In genomic region chr6:83891586-83891985, GRCh38 we compare ENCODE assay signal across 35 cellular contexts. TPM values are rescaled to one million over a fixed set of nuclear protein-coding genes. Genes with fewer than 3 reads are reported as not detected.
"Had no signal": no experiment of that assay in that cellular context is flagged by ENCODE, and none has a peak within 500 bp of the region (broad histone marks: within the 10 kb centered on the region; RNA-seq: fewer than 3 reads in every experiment).

No MANE protein-coding gene starts in this region.

- H3K27ac Mint-ChIP-seq: activated B cell treated with CpG ODN at 0.5 μM for 24 hours; activated CD8-positive, alpha-beta T cell treated with anti-CD3 and anti-CD28 coated beads for 36 hours; activated naive CD8-positive, alpha-beta T cell treated with anti-CD3 and anti-CD28 coated beads for 36 hours; activated naive CD8-positive, alpha-beta T cell treated with anti-CD3 and anti-CD28 coated beads, Interleukin-2, amount 50 U/mL, for 24 hours; activated T-helper 17 cell treated with anti-CD3 and anti-CD28 coated beads, Interleukin-2, amount 50 U/mL, for 72 hours; effector memory CD8-positive, alpha-beta T cell; T-cell; T-helper 1 cell treated with Interleukin-12 subunit alpha and Interleukin-12 subunit beta and Interleukin-4 antibody, amounts not matched to agents 30 μg/mL and 1 μg/mL, for 36 hours; T-helper 2 cell treated with Interferon-gamma antibody and Interleukin-4, amounts not matched to agents 5 μg/mL and 100 μg/mL, for 36 hours had no signal

- H3K4me3 ChIP-seq: adrenal gland, body of pancreas, coronary artery, esophagus muscularis mucosa, gastrocnemius medialis, heart left ventricle had no signal

- DNase-seq: activated B cell treated with CpG ODN at 0.5 μM for 24 hours; activated CD4-positive, alpha-beta T cell treated with anti-CD3 and anti-CD28 coated beads for 48 hours; activated CD4-positive, alpha-beta T cell treated with anti-CD3 and anti-CD28 coated beads, Interleukin-2, amount 50 U/mL, for 1 hour; activated CD4-positive, alpha-beta T cell treated with anti-CD3 and anti-CD28 coated beads, Interleukin-2, amount 50 U/mL, for 48 hours; activated CD8-positive, alpha-beta memory T cell treated with anti-CD3 and anti-CD28 coated beads for 24 hours; activated CD8-positive, alpha-beta T cell treated with anti-CD3 and anti-CD28 coated beads for 36 hours; activated effector memory CD4-positive, alpha-beta T cell treated with Interleukin-2 at 50 U/mL for 16 hours; activated gamma-delta T cell treated with Interleukin-2 at 50 U/mL for 16 hours; activated naive CD4-positive, alpha-beta T cell treated with anti-CD3 and anti-CD28 coated beads, Interleukin-2, amount 50 U/mL, for 16 hours; activated naive CD4-positive, alpha-beta T cell treated with Interleukin-2 at 50 U/mL for 16 hours; activated naive CD8-positive, alpha-beta T cell treated with anti-CD3 and anti-CD28 coated beads for 36 hours; activated naive CD8-positive, alpha-beta T cell treated with anti-CD3 and anti-CD28 coated beads, Interleukin-2, amount 50 U/mL, for 24 hours; activated T-cell treated with anti-CD3 and anti-CD28 coated beads, Interleukin-2, amount 50 U/mL, for 4 hours; adrenal gland; amygdala; aorta; body of pancreas; central memory CD4-positive, alpha-beta T cell; dermis blood vessel endothelial cell; effector CD4-positive, alpha-beta T cell; effector memory CD8-positive, alpha-beta T cell; erythroblast; foreskin keratinocyte; gastrocnemius medialis; glutamatergic neuron; heart left ventricle; T-cell; T1000; WERI-Rb-1 had no signal

- H3K4me1 ChIP-seq: body of pancreas, foreskin keratinocyte, gastrocnemius medialis had no signal

- H3K9me3 Mint-ChIP-seq: activated naive CD8-positive, alpha-beta T cell treated with anti-CD3 and anti-CD28 coated beads, Interleukin-2, amount 50 U/mL, for 24 hours; activated T-cell treated with anti-CD3 and anti-CD28 coated beads, Interleukin-2, amount 50 U/mL, for 4 hours; activated T-helper 17 cell treated with anti-CD3 and anti-CD28 coated beads, Interleukin-2, amount 50 U/mL, for 72 hours; effector memory CD8-positive, alpha-beta T cell; T-cell had no signal

- H3K4me1 Mint-ChIP-seq: activated naive CD8-positive, alpha-beta T cell treated with anti-CD3 and anti-CD28 coated beads, Interleukin-2, amount 50 U/mL, for 24 hours had no signal

- H3K9me3 ChIP-seq: adrenal gland, body of pancreas, esophagus muscularis mucosa, gastrocnemius medialis had no signal

- ATAC-seq: activated CD4-positive, CD25-positive, alpha-beta regulatory T cell treated with anti-CD3 and anti-CD28 coated beads, Interleukin-2, amount 50 U/mL, for 24 hours; activated CD8-positive, alpha-beta T cell treated with anti-CD3 and anti-CD28 coated beads for 36 hours; activated naive CD8-positive, alpha-beta T cell treated with anti-CD3 and anti-CD28 coated beads, Interleukin-2, amount 50 U/mL, for 24 hours; activated T-cell treated with anti-CD3 and anti-CD28 coated beads, Interleukin-2, amount 50 U/mL, for 4 hours; activated T-helper 17 cell treated with anti-CD3 and anti-CD28 coated beads, Interleukin-2, amount 50 U/mL, for 72 hours; body of pancreas; effector memory CD8-positive, alpha-beta T cell; foreskin keratinocyte; gastrocnemius medialis; heart left ventricle; T-cell had no signal

- H3K27ac ChIP-seq: adrenal gland, body of pancreas, coronary artery, esophagus muscularis mucosa, foreskin keratinocyte, gastrocnemius medialis, heart left ventricle, WERI-Rb-1 had no signal

- H3K4me3 Mint-ChIP-seq: activated B cell treated with CpG ODN at 0.5 μM for 24 hours; activated CD8-positive, alpha-beta T cell treated with anti-CD3 and anti-CD28 coated beads for 36 hours; activated naive CD8-positive, alpha-beta T cell treated with anti-CD3 and anti-CD28 coated beads for 36 hours; activated naive CD8-positive, alpha-beta T cell treated with anti-CD3 and anti-CD28 coated beads, Interleukin-2, amount 50 U/mL, for 24 hours; activated T-cell treated with anti-CD3 and anti-CD28 coated beads, Interleukin-2, amount 50 U/mL, for 4 hours; activated T-helper 17 cell treated with anti-CD3 and anti-CD28 coated beads, Interleukin-2, amount 50 U/mL, for 72 hours; effector memory CD8-positive, alpha-beta T cell; T-cell; T-helper 1 cell treated with Interleukin-12 subunit alpha and Interleukin-12 subunit beta and Interleukin-4 antibody, amounts not matched to agents 30 μg/mL and 1 μg/mL, for 36 hours; T-helper 2 cell treated with Interferon-gamma antibody and Interleukin-4, amounts not matched to agents 5 μg/mL and 100 μg/mL, for 36 hours had no signal

- H3K36me3 ChIP-seq: adrenal gland, esophagus muscularis mucosa had no signal

- H3K27me3 ChIP-seq: adrenal gland, body of pancreas, esophagus muscularis mucosa, foreskin keratinocyte, gastrocnemius medialis, heart left ventricle had no signal

- H3K27me3 Mint-ChIP-seq: activated B cell treated with CpG ODN at 0.5 μM for 24 hours; activated CD8-positive, alpha-beta T cell treated with anti-CD3 and anti-CD28 coated beads for 36 hours; activated naive CD8-positive, alpha-beta T cell treated with anti-CD3 and anti-CD28 coated beads for 36 hours; activated naive CD8-positive, alpha-beta T cell treated with anti-CD3 and anti-CD28 coated beads, Interleukin-2, amount 50 U/mL, for 24 hours; activated T-helper 17 cell treated with anti-CD3 and anti-CD28 coated beads, Interleukin-2, amount 50 U/mL, for 72 hours; effector memory CD8-positive, alpha-beta T cell; T-cell had no signal

RNA-seq across cellular contexts. Expression of gene RIPPLY2, which starts 38.4 kb away (rescaled TPM):
- total RNA-seq: activated B cell treated with CpG ODN at 0.5 μM for 24 hours; activated CD8-positive, alpha-beta T cell treated with anti-CD3 and anti-CD28 coated beads for 36 hours; activated naive CD8-positive, alpha-beta T cell treated with anti-CD3 and anti-CD28 coated beads for 36 hours; activated T-cell treated with anti-CD3 and anti-CD28 coated beads, Interleukin-2, amount 50 U/mL, for 4 hours; activated T-helper 17 cell treated with anti-CD3 and anti-CD28 coated beads, Interleukin-2, amount 50 U/mL, for 72 hours; aorta; body of pancreas; dermis blood vessel endothelial cell; esophagus muscularis mucosa; gastrocnemius medialis; heart left ventricle; T-cell had no signal
- polyA plus RNA-seq: heart left ventricle had no signal
